Comparison of ENCODE assay signal across 29 cellular contexts in the genomic region with DNA sequence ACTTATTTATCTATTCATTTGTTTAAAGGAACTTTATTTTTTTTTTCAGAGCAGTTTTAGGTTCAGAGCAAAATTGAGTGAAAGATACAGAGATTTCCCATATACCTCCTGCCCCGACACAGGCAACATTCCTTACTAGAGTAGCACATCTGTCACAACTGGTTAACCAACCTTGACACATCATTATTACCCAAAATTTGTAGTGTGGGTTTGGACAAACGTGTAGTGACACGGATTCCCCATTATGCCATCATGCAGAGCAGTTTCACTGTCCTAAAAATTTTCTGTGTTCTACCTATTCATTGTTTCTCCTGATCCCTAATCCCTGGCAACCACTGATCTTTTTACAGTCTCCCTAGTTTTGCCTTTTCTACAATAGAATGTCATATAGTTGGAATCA. TPM values are rescaled to one million over a fixed set of nuclear protein-coding genes. Genes with fewer than 3 reads are reported as not detected.
"Had no signal": no experiment of that assay in that cellular context is flagged by ENCODE, and none has a peak within 500 bp of the region (broad histone marks: within the 10 kb centered on the region; RNA-seq: fewer than 3 reads in every experiment).

No MANE protein-coding gene starts in this region.

- H3K27ac ChIP-seq: ascending aorta, Peyer's patch, RWPE1, SJCRH30 had no signal

- H3K4me1 Mint-ChIP-seq: activated CD4-positive, alpha-beta T cell treated with anti-CD3 and anti-CD28 coated beads, Interleukin-2, amount 10 ng/mL, durations not matched to agents 24 days and 14 days; activated CD8-positive, alpha-beta memory T cell treated with anti-CD3 and anti-CD28 coated beads, Interleukin-2, amount 10 ng/mL, durations not matched to agents 7 days and 5 days; activated naive CD4-positive, alpha-beta T cell treated with anti-CD3 and anti-CD28 coated beads, Interleukin-2, amount 50 U/mL, for 24 hours; brain; T-helper 17 cell had no signal

- H3K9me3 Mint-ChIP-seq: activated CD4-positive, alpha-beta T cell treated with anti-CD3 and anti-CD28 coated beads, Interleukin-2, amount 10 ng/mL, durations not matched to agents 24 days and 14 days; activated T-cell treated with anti-CD3 and anti-CD28 coated beads, Interleukin-2, amount 50 U/mL, for 24 hours had no signal

- H3K4me3 ChIP-seq: ascending aorta, Peyer's patch, SJCRH30 had no signal

- H3K27ac Mint-ChIP-seq: activated CD4-positive, alpha-beta T cell treated with anti-CD3 and anti-CD28 coated beads, Interleukin-2, amount 10 ng/mL, durations not matched to agents 24 days and 14 days; activated CD8-positive, alpha-beta memory T cell treated with anti-CD3 and anti-CD28 coated beads, Interleukin-2, amount 10 ng/mL, durations not matched to agents 7 days and 5 days; activated naive CD4-positive, alpha-beta T cell treated with anti-CD3 and anti-CD28 coated beads, Interleukin-2, amount 50 U/mL, for 24 hours; activated T-cell treated with anti-CD3 and anti-CD28 coated beads, Interleukin-2, amount 50 U/mL, for 24 hours; activated T-helper 1 cell treated with anti-CD3 and anti-CD28 coated beads, Interleukin-12 subunit alpha, Interleukin-12 subunit beta, Interleukin-2, Interleukin-4 antibody, amounts not matched to agents 30 ng/mL and 10 ng/mL and 1 ng/mL, durations not matched to agents 14 hours and 24 hours and 36 hours; brain; T-helper 17 cell; WTC11 had no signal

- H3K4me1 ChIP-seq: ascending aorta, SJCRH30 had no signal

- H3K9me3 ChIP-seq: ascending aorta, Peyer's patch, SJCRH30 had no signal

- DNase-seq: activated CD4-positive, alpha-beta T cell treated with anti-CD3 and anti-CD28 coated beads for 1 hour; activated CD4-positive, alpha-beta T cell treated with anti-CD3 and anti-CD28 coated beads, Interleukin-2, amount 10 ng/mL, durations not matched to agents 24 days and 14 days; activated CD4-positive, alpha-beta T cell treated with anti-CD3 and anti-CD28 coated beads, Interleukin-2, amount 50 U/mL, for 48 hours; activated CD8-positive, alpha-beta memory T cell treated with anti-CD3 and anti-CD28 coated beads, Interleukin-2, amount 10 ng/mL, durations not matched to agents 7 days and 5 days; activated effector memory CD4-positive, alpha-beta T cell treated with Interleukin-2 at 50 U/mL for 16 hours; activated naive CD4-positive, alpha-beta T cell; activated T-cell treated with anti-CD3 and anti-CD28 coated beads, Interleukin-2, amount 50 U/mL, for 24 hours; Kasumi-1; KBM-7; NCI-H1048; NCI-H146; NCI-H2029; NCI-H2107; NCI-H2171 treated with DMSO at 0.1 percent for 48 hours; NCI-H526; NCI-H774; NK-92 treated with Interleukin-12 subunit alpha and Interleukin-12 subunit beta, amount 100 ng/mL, for 24 hours; Peyer's patch; Right ventricle myocardium superior; SJCRH30; T-helper 17 cell; T-helper 9 cell had no signal

- H3K27me3 Mint-ChIP-seq: activated CD4-positive, alpha-beta T cell treated with anti-CD3 and anti-CD28 coated beads, Interleukin-2, amount 10 ng/mL, durations not matched to agents 24 days and 14 days; brain; T-helper 17 cell had no signal

- H3K4me3 Mint-ChIP-seq: activated CD4-positive, alpha-beta T cell treated with anti-CD3 and anti-CD28 coated beads, Interleukin-2, amount 10 ng/mL, durations not matched to agents 24 days and 14 days; activated CD8-positive, alpha-beta memory T cell treated with anti-CD3 and anti-CD28 coated beads, Interleukin-2, amount 10 ng/mL, durations not matched to agents 7 days and 5 days; activated naive CD4-positive, alpha-beta T cell treated with anti-CD3 and anti-CD28 coated beads, Interleukin-2, amount 50 U/mL, for 24 hours; activated T-cell treated with anti-CD3 and anti-CD28 coated beads, Interleukin-2, amount 50 U/mL, for 24 hours; activated T-helper 1 cell treated with anti-CD3 and anti-CD28 coated beads, Interleukin-12 subunit alpha, Interleukin-12 subunit beta, Interleukin-2, Interleukin-4 antibody, amounts not matched to agents 30 ng/mL and 10 ng/mL and 1 ng/mL, durations not matched to agents 14 hours and 24 hours and 36 hours; brain; T-helper 17 cell; WTC11 had no signal

- H3K36me3 ChIP-seq: ascending aorta, Peyer's patch, SJCRH30 had no signal

- ATAC-seq: activated CD8-positive, alpha-beta memory T cell treated with anti-CD3 and anti-CD28 coated beads, Interleukin-2, amount 10 ng/mL, durations not matched to agents 7 days and 5 days; SK-N-SH treated with all-trans-retinoic acid at 6 μM for 48 hours; T-helper 17 cell; WTC11 had no signal

- H3K36me3 Mint-ChIP-seq: activated CD8-positive, alpha-beta memory T cell treated with anti-CD3 and anti-CD28 coated beads, Interleukin-2, amount 10 ng/mL, durations not matched to agents 7 days and 5 days; activated naive CD4-positive, alpha-beta T cell treated with anti-CD3 and anti-CD28 coated beads, Interleukin-2, amount 50 U/mL, for 24 hours; brain had no signal

- H3K27me3 ChIP-seq: ascending aorta, Peyer's patch, SJCRH30 had no signal

RNA-seq across cellular contexts. Expression of a gene that starts 57.3 kb away (rescaled TPM):
- total RNA-seq: activated CD8-positive, alpha-beta memory T cell treated with anti-CD3 and anti-CD28 coated beads, Interleukin-2, amount 10 ng/mL, durations not matched to agents 7 days and 5 days had no signal
